In the genomic region with DNA sequence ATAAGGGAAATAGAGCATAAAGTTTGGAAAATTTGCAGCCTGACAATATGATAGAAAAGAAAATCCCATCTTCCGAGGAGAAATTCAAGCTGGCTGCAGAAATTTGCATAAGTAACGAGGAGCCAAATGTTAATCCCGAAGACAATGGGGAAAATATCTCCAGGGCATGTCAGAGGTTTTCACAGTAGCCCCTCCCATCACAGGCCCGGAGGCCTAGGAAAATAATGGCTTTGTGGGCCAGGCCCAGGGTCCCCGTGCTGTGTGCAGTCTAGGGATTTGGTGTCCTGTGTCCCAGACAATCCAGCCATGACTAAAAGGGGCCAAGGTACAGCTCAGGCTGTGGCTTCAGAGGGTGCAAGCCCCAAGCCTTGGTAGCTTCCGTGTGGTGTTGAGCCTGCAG, we compare ENCODE assay signal across 2 cellular contexts. TPM values are rescaled to one million over a fixed set of nuclear protein-coding genes. Genes with fewer than 3 reads are reported as not detected.
"Had no signal": no experiment of that assay in that cellular context is flagged by ENCODE, and none has a peak within 500 bp of the region (broad histone marks: within the 10 kb centered on the region; RNA-seq: fewer than 3 reads in every experiment).

No MANE protein-coding gene starts in this region.

RNA-seq across cellular contexts. Expression of a gene that starts 27.7 kb away (rescaled TPM):
- total RNA-seq: HFFc6 had no signal
- polyA plus RNA-seq: IgD-negative memory B cell had no signal
